10 cellular contexts compared by ENCODE assay signal in genomic region chrX:139691843-139692505, GRCh38. TPM values are rescaled to one million over a fixed set of nuclear protein-coding genes. Genes with fewer than 3 reads are reported as not detected.
DNase-seq lines count a peak whose midpoint lies in the region; ATAC-seq, FAIRE-seq and TF ChIP-seq lines count a peak whose summit lies in the region.
"Had no signal": no experiment of that assay in that cellular context is flagged by ENCODE, and none has a peak within 500 bp of the region (broad histone marks: within the 10 kb centered on the region; RNA-seq: fewer than 3 reads in every experiment).

No MANE protein-coding gene starts in this region.

- no peaks in the 10 kb centered on the region for H3K9me3 Mint-ChIP-seq in activated CD8-positive, alpha-beta T cell treated with anti-CD3 and anti-CD28 coated beads, Interleukin-2, amount 10 ng/mL, durations not matched to agents 7 days and 5 days (ENCODE audit: insufficient read depth)
- no peaks in the 10 kb centered on the region for H3K9me3 Mint-ChIP-seq in activated CD8-positive, alpha-beta T cell treated with anti-CD3 and anti-CD28 coated beads for 36 hours
- H3K9me3 Mint-ChIP-seq: CD4-positive, alpha-beta memory T cell; dendritic cell treated with granulocyte-macrophage colony-stimulating factor and Interleukin-4, amounts not matched to agents 40 ng/mL and 50 ng/mL, for 4 days had no signal

- FAIRE-seq in H54 (lab: Jason Lieb, UNC) = no peak

- WGBS in mammary epithelial cell (ENCODE audit: low coverage, missing lambda C conversion rate) = 35% methylated on average over 11 of the region's 52 CpGs
- WGBS in tibial nerve, 2 donors = 4 to 25% methylated on average over 26 to 47 of the region's 52 CpGs

- no peaks in the 10 kb centered on the region for H3K36me3 Mint-ChIP-seq in activated CD8-positive, alpha-beta T cell treated with anti-CD3 and anti-CD28 coated beads, Interleukin-2, amount 10 ng/mL, durations not matched to agents 7 days and 5 days (ENCODE audit: low read depth)
- H3K36me3 Mint-ChIP-seq in activated CD8-positive, alpha-beta T cell treated with anti-CD3 and anti-CD28 coated beads for 36 hours (ENCODE audit: low read depth) = no peaks in the 10 kb centered on the region

- H3K27me3 Mint-ChIP-seq in activated CD8-positive, alpha-beta T cell treated with anti-CD3 and anti-CD28 coated beads, Interleukin-2, amount 10 ng/mL, durations not matched to agents 7 days and 5 days (ENCODE audit: low read depth) = peaks cover 16% of the 10 kb centered on the region
- peaks cover 9% of the 10 kb centered on the region for H3K27me3 Mint-ChIP-seq in activated CD8-positive, alpha-beta T cell treated with anti-CD3 and anti-CD28 coated beads for 36 hours

- no TSS peak for BruUV-seq in mammary epithelial cell (replicated peaks; lab: Mats Ljungman, UMichigan)

- H3K36me3 ChIP-seq in mammary epithelial cell (ENCODE audit: insufficient read depth, low read length) (no peaks in the 10 kb centered on the region), left lung (no peaks in the 10 kb centered on the region), tibial nerve (no peaks in the 10 kb centered on the region)

- H2AFZ ChIP-seq in mammary epithelial cell (ENCODE audit: low read depth, low read length) = peak overlapping the region; percentile 83

- no peak for TF ChIP-seq EP300 in tibial nerve (IDR thresholded peaks at IDR 0.05)

- intact Hi-C loops in activated CD8-positive, alpha-beta T cell treated with anti-CD3 and anti-CD28 coated beads for 36 hours (cut with micrococcal nuclease) = no loop called here
- intact Hi-C loops in mammary epithelial cell (cut with micrococcal nuclease) = no loop called here
- intact Hi-C loops in left lung (cut with DNase I) = no loop called here

- H3K9me3 ChIP-seq in mammary epithelial cell (replicated peaks; ENCODE audit: insufficient read depth, low read length) (peaks cover 2% of the 10 kb centered on the region), left lung (no peaks in the 10 kb centered on the region), tibial nerve (no peaks in the 10 kb centered on the region)

- H4K20me1 ChIP-seq in mammary epithelial cell (ENCODE audit: insufficient read depth, low read length) = no peaks in the 10 kb centered on the region

- no peaks in the 10 kb centered on the region for H3K4me1 ChIP-seq in mammary epithelial cell (ENCODE audit: insufficient read depth, low read length)
- peaks cover 0 to 4% of the 10 kb centered on the region in 2 donors for H3K4me1 ChIP-seq in left lung
- H3K4me1 ChIP-seq in tibial nerve = peaks cover 0 to 13% (median 0%) of the 10 kb centered on the region in 4 donors

- no peaks in the 10 kb centered on the region for H3K79me2 ChIP-seq in mammary epithelial cell (ENCODE audit: insufficient read depth, low read length)

- H3K27ac ChIP-seq in mammary epithelial cell (ENCODE audit: insufficient read depth, low read depth, low read length) (no peak overlapping the region), left lung (no peak overlapping the region), tibial nerve (no peak overlapping the region)

- H3K27ac Mint-ChIP-seq in activated CD8-positive, alpha-beta T cell treated with anti-CD3 and anti-CD28 coated beads, Interleukin-2, amount 10 ng/mL, durations not matched to agents 7 days and 5 days = no peak overlapping the region
- no peak overlapping the region for H3K27ac Mint-ChIP-seq in activated CD8-positive, alpha-beta T cell treated with anti-CD3 and anti-CD28 coated beads for 36 hours
- H3K27ac Mint-ChIP-seq: CD4-positive, alpha-beta memory T cell; dendritic cell treated with granulocyte-macrophage colony-stimulating factor and Interleukin-4, amounts not matched to agents 40 ng/mL and 50 ng/mL, for 4 days had no signal

- H3K4me2 ChIP-seq in mammary epithelial cell (ENCODE audit: insufficient read depth, low read depth, low read length) = peak overlapping the region; percentile 80

- DNase-seq in activated CD8-positive, alpha-beta T cell treated with anti-CD3 and anti-CD28 coated beads, Interleukin-2, amount 10 ng/mL, durations not matched to agents 7 days and 5 days = no peak
- no peak for DNase-seq in activated CD8-positive, alpha-beta T cell treated with anti-CD3 and anti-CD28 coated beads for 36 hours
- DNase-seq in mammary epithelial cell (no peak), left lung (no peak), tibial nerve (ENCODE audit: low spot score in 2 of 2) (no peak), H54 (ENCODE audit: insufficient read length, low spot score) (no peak)
- no peak for DNase-seq in activated naive CD4-positive, alpha-beta T cell treated with anti-CD3 and anti-CD28 coated beads, Interleukin-2, amount 50 U/mL, for 16 hours
- DNase-seq: CD4-positive, alpha-beta memory T cell had no signal

- peaks cover 2% of the 10 kb centered on the region for H3K4me1 Mint-ChIP-seq in activated CD8-positive, alpha-beta T cell treated with anti-CD3 and anti-CD28 coated beads, Interleukin-2, amount 10 ng/mL, durations not matched to agents 7 days and 5 days (ENCODE audit: low read depth)
- H3K4me1 Mint-ChIP-seq in activated CD8-positive, alpha-beta T cell treated with anti-CD3 and anti-CD28 coated beads for 36 hours (ENCODE audit: low read depth) = no peaks in the 10 kb centered on the region
- H3K4me1 Mint-ChIP-seq: CD4-positive, alpha-beta memory T cell had no signal

- CTCF ChIA-PET in activated CD8-positive, alpha-beta T cell treated with anti-CD3 and anti-CD28 coated beads, Interleukin-2, amount 10 ng/mL, durations not matched to agents 7 days and 5 days (lab: Charles Lee) = no interaction called here
- CTCF ChIA-PET in activated CD8-positive, alpha-beta T cell treated with anti-CD3 and anti-CD28 coated beads for 36 hours (lab: Charles Lee) = no interaction called here
- CTCF ChIA-PET in mammary epithelial cell (lab: Charles Lee; ENCODE audit: low non-redundant PET) = no interaction called here

- dilution Hi-C loops in mammary epithelial cell (cut with HindIII; ENCODE audit: low sequenced_read_pairs) = no loop called here

- POLR2A ChIA-PET in activated CD8-positive, alpha-beta T cell treated with anti-CD3 and anti-CD28 coated beads, Interleukin-2, amount 10 ng/mL, durations not matched to agents 7 days and 5 days (lab: Charles Lee) = no interaction called here
- POLR2A ChIA-PET in activated CD8-positive, alpha-beta T cell treated with anti-CD3 and anti-CD28 coated beads for 36 hours (lab: Charles Lee) = interaction anchor here (0.6 kb wide), 1 partner anchor 1199 kb away, joined by 3 read pairs; no protein-coding TSS in a partner anchor

- TF ChIP-seq POLR2A in tibial nerve (IDR thresholded peaks at IDR 0.05) = no peak
- TF ChIP-seq POLR2A in H54 (IDR thresholded peaks at IDR 0.05; ENCODE audit: low read depth, low read length) = no peak

- peak; percentile 44 for ATAC-seq in activated CD8-positive, alpha-beta T cell treated with anti-CD3 and anti-CD28 coated beads, Interleukin-2, amount 10 ng/mL, durations not matched to agents 7 days and 5 days
- no peak for ATAC-seq in activated CD8-positive, alpha-beta T cell treated with anti-CD3 and anti-CD28 coated beads for 36 hours
- ATAC-seq in left lung (peak; percentile 67), HG02798 (IDR thresholded peaks at IDR 0.05; ENCODE audit: poor library complexity, unreplicated experiment) (no peak)

- H3K4me3 ChIP-seq in mammary epithelial cell (replicated peaks in 1 of 3; ENCODE audit: insufficient read depth in 1 of 3, low read depth in 2 of 3, low read length in 3 of 3) = peak overlapping the region in 2 of 3 experiments; percentile 44 to 46
- peak overlapping the region; percentile 16 to 21 for H3K4me3 ChIP-seq in left lung
- H3K4me3 ChIP-seq in tibial nerve = peak overlapping the region; percentile 12 to 51 (median 16)

- H3K9ac ChIP-seq in mammary epithelial cell (ENCODE audit: insufficient read depth, low read length) = no peak overlapping the region

- no peak for TF ChIP-seq CTCF in activated CD8-positive, alpha-beta T cell treated with anti-CD3 and anti-CD28 coated beads for 36 hours (IDR thresholded peaks at IDR 0.05)
- TF ChIP-seq CTCF in mammary epithelial cell (conservative IDR thresholded peaks at IDR 0.05 in 1 of 2, IDR thresholded peaks at IDR 0.05 in 1 of 2; ENCODE audit: extremely low read depth in 1 of 2, insufficient read depth in 1 of 2, low read depth in 1 of 2, low read length in 2 of 2) (no peak), left lung (IDR thresholded peaks at IDR 0.05) (no peak), tibial nerve (IDR thresholded peaks at IDR 0.05) (no peak)

- in situ Hi-C loops in mammary epithelial cell (cut with MboI; ENCODE audit: low sequenced_read_pairs in 2 of 2) = no loop called here

- H3K27me3 ChIP-seq in mammary epithelial cell (ENCODE audit: insufficient read depth, low read length) (no peaks in the 10 kb centered on the region), left lung (peaks cover 7 to 26% of the 10 kb centered on the region in 2 donors), tibial nerve (peaks cover 0 to 24% of the 10 kb centered on the region in 2 donors)

- H3K4me3 Mint-ChIP-seq in activated CD8-positive, alpha-beta T cell treated with anti-CD3 and anti-CD28 coated beads, Interleukin-2, amount 10 ng/mL, durations not matched to agents 7 days and 5 days = no peak overlapping the region
- H3K4me3 Mint-ChIP-seq in activated CD8-positive, alpha-beta T cell treated with anti-CD3 and anti-CD28 coated beads for 36 hours = no peak overlapping the region
- H3K4me3 Mint-ChIP-seq: CD4-positive, alpha-beta memory T cell had no signal

RNA-seq across cellular contexts. Expression of gene MCF2, which starts 16.0 kb away (rescaled TPM):
- total RNA-seq in activated CD8-positive, alpha-beta T cell treated with anti-CD3 and anti-CD28 coated beads, Interleukin-2, amount 10 ng/mL, durations not matched to agents 7 days and 5 days = under 1 TPM; 0.32 to 0.55 TPM
- total RNA-seq in activated CD8-positive, alpha-beta T cell treated with anti-CD3 and anti-CD28 coated beads for 36 hours = under 1 TPM; 0.56 to 0.59 TPM
- total RNA-seq in mammary epithelial cell (under 1 TPM; 0.09 to 0.17 TPM), left lung (under 1 TPM; 0.18 to 0.23 TPM), tibial nerve (under 1 TPM in 2 of 4 donors, not detected in 2; 0.20 to 0.22 TPM)
- 0.15 TPM for polyA plus RNA-seq in mammary epithelial cell
- polyA minus RNA-seq in mammary epithelial cell = not detected

Comparison
In these comparisons a context has a peak if more than half of its experiments do, and no peak if none do; other contexts are left out.
1. ATAC-seq: peak in activated CD8-positive, alpha-beta T cell treated with anti-CD3 and anti-CD28 coated beads, Interleukin-2, amount 10 ng/mL, durations not matched to agents 7 days and 5 days (single experiment) and left lung (single experiment); none in activated CD8-positive, alpha-beta T cell treated with anti-CD3 and anti-CD28 coated beads for 36 hours (single experiment) and HG02798 (single experiment).
2. Peak in every context shown above with its lines, with median percentiles within 50 percentile points of each other: H3K4me3 ChIP-seq.